Comparison of ENCODE assay signal across 8 cellular contexts in genomic region chr1:211259596-211260126, GRCh38. TPM values are rescaled to one million over a fixed set of nuclear protein-coding genes. Genes with fewer than 3 reads are reported as not detected.
DNase-seq lines count a peak whose midpoint lies in the region; ATAC-seq and TF ChIP-seq lines count a peak whose summit lies in the region.

No MANE protein-coding gene starts in this region.

- ATAC-seq in HG03565 (IDR thresholded peaks at IDR 0.05; ENCODE audit: unreplicated experiment) (peak; percentile 4), SK-N-SH treated with all-trans-retinoic acid at 6 μM for 48 hours (peak; percentile 37), left lobe of liver (peak; percentile 24)

- H3K27ac ChIP-seq in 22Rv1: peak overlapping the region; percentile 100

- H3K9me3 Mint-ChIP-seq in chondrocyte (ENCODE audit: low read depth): no peaks in the 10 kb centered on the region

- H3K4me1 Mint-ChIP-seq in chondrocyte (ENCODE audit: low read depth): peaks cover 30% of the 10 kb centered on the region

- H3K27ac Mint-ChIP-seq in chondrocyte (ENCODE audit: unreplicated experiment): peak overlapping the region; percentile 97

- peaks cover 5% of the 10 kb centered on the region for H3K36me3 Mint-ChIP-seq in chondrocyte (ENCODE audit: low read depth)

- no peaks in the 10 kb centered on the region for H3K27me3 Mint-ChIP-seq in chondrocyte (ENCODE audit: low read depth)

- DNase-seq in GM10266 (ENCODE audit: extremely low spot score): peak; percentile 65
- DNase-seq in chondrocyte (ENCODE audit: low spot score): no peak
- DNase-seq in left lobe of liver (ENCODE audit: low spot score): no peak
- DNase-seq in stimulated activated CD8-positive, alpha-beta memory T cell treated with anti-CD3 and anti-CD28 coated beads, Interleukin-12 subunit alpha, Interleukin-12 subunit beta, amount 100 ng/mL, for 24 hours (ENCODE audit: extremely low read depth): peak; percentile 25
- no peak for DNase-seq in GM19240 (ENCODE audit: insufficient read length, low spot score)

- TF ChIP-seq CTCF in 22Rv1 (IDR thresholded peaks at IDR 0.05): no peak
- TF ChIP-seq CTCF in GM10266 (IDR thresholded peaks at IDR 0.05; ENCODE audit: control insufficient read depth, insufficient read depth, low read depth, missing control alignments): no peak
- TF ChIP-seq CTCF in chondrocyte (IDR thresholded peaks at IDR 0.05): no peak

- peak overlapping the region; percentile 91 for H3K4me3 Mint-ChIP-seq in chondrocyte (ENCODE audit: unreplicated experiment)

TF ChIP-seq in SK-N-SH treated with all-trans-retinoic acid at 6 μM for 48 hours, 23 proteins besides CTCF, POLR2A, EP300 and RAD21:
- TF ChIP-seq RARB (CRISPR knock-in tag; IDR thresholded peaks at IDR 0.05) (no peak), TCF4 (CRISPR knock-in tag; IDR thresholded peaks at IDR 0.05; ENCODE audit: borderline replicate concordance) (no peak), ZNF8 (CRISPR knock-in tag; IDR thresholded peaks at IDR 0.05) (no peak), PATZ1 (CRISPR knock-in tag; IDR thresholded peaks at IDR 0.05; ENCODE audit: borderline replicate concordance) (no peak), ISL1 (CRISPR knock-in tag; IDR thresholded peaks at IDR 0.05) (no peak), PPARA (CRISPR knock-in tag; IDR thresholded peaks at IDR 0.05; ENCODE audit: borderline replicate concordance) (no peak), BACH2 (CRISPR knock-in tag; IDR thresholded peaks at IDR 0.05; ENCODE audit: borderline replicate concordance) (no peak), ZNF70 (CRISPR knock-in tag; IDR thresholded peaks at IDR 0.05) (no peak), ZFP30 (CRISPR knock-in tag; IDR thresholded peaks at IDR 0.05) (no peak), ARNTL (CRISPR knock-in tag; IDR thresholded peaks at IDR 0.05; ENCODE audit: borderline replicate concordance, low read depth) (no peak)
- TF ChIP-seq, protein P1, sequence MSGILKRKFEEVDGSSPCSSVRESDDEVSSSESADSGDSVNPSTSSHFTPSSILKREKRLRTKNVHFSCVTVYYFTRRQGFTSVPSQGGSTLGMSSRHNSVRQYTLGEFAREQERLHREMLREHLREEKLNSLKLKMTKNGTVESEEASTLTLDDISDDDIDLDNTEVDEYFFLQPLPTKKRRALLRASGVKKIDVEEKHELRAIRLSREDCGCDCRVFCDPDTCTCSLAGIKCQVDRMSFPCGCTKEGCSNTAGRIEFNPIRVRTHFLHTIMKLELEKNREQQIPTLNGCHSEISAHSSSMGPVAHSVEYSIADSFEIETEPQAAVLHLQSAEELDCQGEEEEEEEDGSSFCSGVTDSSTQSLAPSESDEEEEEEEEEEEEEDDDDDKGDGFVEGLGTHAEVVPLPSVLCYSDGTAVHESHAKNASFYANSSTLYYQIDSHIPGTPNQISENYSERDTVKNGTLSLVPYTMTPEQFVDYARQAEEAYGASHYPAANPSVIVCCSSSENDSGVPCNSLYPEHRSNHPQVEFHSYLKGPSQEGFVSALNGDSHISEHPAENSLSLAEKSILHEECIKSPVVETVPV (CRISPR knock-in tag; IDR thresholded peaks at IDR 0.05): no peak

RNA-seq across cellular contexts. Expression of gene RCOR3, which starts 0.5 kb away (rescaled TPM):
- total RNA-seq in chondrocyte (36.5 to 48.2 TPM (median 39.9 TPM) in 3 replicates), left lobe of liver (22.2 TPM)

Comparison
In these comparisons a context has a peak if more than half of its experiments do, and no peak if none do; other contexts are left out.
1. DNase-seq: peak in GM10266 (single experiment) and stimulated activated CD8-positive, alpha-beta memory T cell treated with anti-CD3 and anti-CD28 coated beads, Interleukin-12 subunit alpha, Interleukin-12 subunit beta, amount 100 ng/mL, for 24 hours (single experiment); none in chondrocyte (single experiment), left lobe of liver (single experiment) and GM19240 (single experiment).
2. Peak in every context shown above with its lines, with median percentiles within 50 percentile points of each other: ATAC-seq.